In genomic region chr4:70874268-70875156, GRCh38 we compare ENCODE assay signal across 11 cellular contexts. TPM values are rescaled to one million over a fixed set of nuclear protein-coding genes. Genes with fewer than 3 reads are reported as not detected.
DNase-seq lines count a peak whose midpoint lies in the region; ATAC-seq and TF ChIP-seq lines count a peak whose summit lies in the region.
"Had no signal": no experiment of that assay in that cellular context is flagged by ENCODE, and none has a peak within 500 bp of the region (broad histone marks: within the 10 kb centered on the region; RNA-seq: fewer than 3 reads in every experiment).

No MANE protein-coding gene starts in this region.

- H3K9me3 Mint-ChIP-seq in IgD-negative memory B cell: no peaks in the 10 kb centered on the region
- H3K9me3 Mint-ChIP-seq: type B pancreatic cell had no signal

- no peak overlapping the region for H3K4me3 ChIP-seq in esophagus muscularis mucosa
- H3K4me3 ChIP-seq: HAP-1 had no signal

- H3K4me3 Mint-ChIP-seq in IgD-negative memory B cell: peak overlapping the region; percentile 61 to 94 (median 88)
- H3K4me3 Mint-ChIP-seq: type B pancreatic cell had no signal

- DNase-seq in GM10266 (ENCODE audit: extremely low spot score): peak; percentile 33
- no peak for DNase-seq in esophagus muscularis mucosa (ENCODE audit: extremely low spot score)
- no peak for DNase-seq in activated effector memory CD4-positive, alpha-beta T cell treated with anti-CD3 and anti-CD28 coated beads, Interleukin-2, amount 50 U/mL, for 16 hours
- DNase-seq in Ammon's horn (ENCODE audit: low spot score): no peak
- DNase-seq in COR-L47 (lab: John Stamatoyannopoulos, UW): no peak
- DNase-seq: retina had no signal

- H3K27ac Mint-ChIP-seq in IgD-negative memory B cell: peak overlapping the region in 1 of 3 donors; percentile 59
- H3K27ac Mint-ChIP-seq: type B pancreatic cell had no signal

- no peak for TF ChIP-seq EP300 in esophagus muscularis mucosa (IDR thresholded peaks at IDR 0.05)

- H3K27me3 Mint-ChIP-seq in IgD-negative memory B cell: no peaks in the 10 kb centered on the region
- H3K27me3 Mint-ChIP-seq: type B pancreatic cell had no signal

- no peaks in the 10 kb centered on the region for H3K4me1 ChIP-seq in esophagus muscularis mucosa
- H3K4me1 ChIP-seq: HAP-1 had no signal

- TF ChIP-seq POLR2A in esophagus muscularis mucosa (IDR thresholded peaks at IDR 0.05; ENCODE audit: low read depth): no peak

- H3K9me3 ChIP-seq in esophagus muscularis mucosa: no peaks in the 10 kb centered on the region
- H3K9me3 ChIP-seq: HAP-1 had no signal

- no peak for TF ChIP-seq CTCF in GM10266 (IDR thresholded peaks at IDR 0.05; ENCODE audit: control insufficient read depth, insufficient read depth, low read depth, missing control alignments)
- TF ChIP-seq CTCF in esophagus muscularis mucosa (IDR thresholded peaks at IDR 0.05): no peak

- H3K36me3 ChIP-seq in esophagus muscularis mucosa: no peaks in the 10 kb centered on the region
- H3K36me3 ChIP-seq: HAP-1 had no signal

- H3K4me1 Mint-ChIP-seq in IgD-negative memory B cell: peaks cover 2 to 8% (median 6%) of the 10 kb centered on the region in 3 donors

- intact Hi-C loops in esophagus muscularis mucosa (cut with DNase I): no loop called here

- no peaks in the 10 kb centered on the region for H3K36me3 Mint-ChIP-seq in IgD-negative memory B cell
- H3K36me3 Mint-ChIP-seq: type B pancreatic cell had no signal

- ATAC-seq in GM19397 (IDR thresholded peaks at IDR 0.05; ENCODE audit: unreplicated experiment) (peak; percentile 66), HG02884 (IDR thresholded peaks at IDR 0.05; ENCODE audit: unreplicated experiment) (peak; percentile 73)

- H3K27me3 ChIP-seq in esophagus muscularis mucosa: no peaks in the 10 kb centered on the region

- H3K27ac ChIP-seq in esophagus muscularis mucosa (replicated peaks in 1 of 4): no peak overlapping the region

- 94% methylated on average over 19 of the region's 19 CpGs for WGBS in esophagus muscularis mucosa

RNA-seq across cellular contexts. Expression of gene MOB1B, which starts 27.7 kb away (rescaled TPM):
- 0.88 TPM for polyA plus RNA-seq in IgD-negative memory B cell
- total RNA-seq in esophagus muscularis mucosa: 10 to 100 TPM; 15.0 to 19.4 (median 16.6) TPM

RNA-seq across cellular contexts. Expression of gene GRSF1, which starts 34.8 kb away (rescaled TPM):
- 61.5 TPM for polyA plus RNA-seq in IgD-negative memory B cell
- total RNA-seq in esophagus muscularis mucosa: 10 to 100 TPM; 47.8 to 68.8 (median 53.9) TPM
